In genomic region chr3:66407281-66408218, GRCh38 we compare ENCODE assay signal across 8 cellular contexts.
DNase-seq lines count a peak whose midpoint lies in the region; TF ChIP-seq lines count a peak whose summit lies in the region.

No MANE protein-coding gene starts in this region.

- TF ChIP-seq CTCF in H9 (conservative IDR thresholded peaks at IDR 0.05) (peak; percentile 94), suprapubic skin (IDR thresholded peaks at IDR 0.05) (peak; percentile 76 to 91)

- H3K9ac ChIP-seq in H9 (ENCODE audit: extremely low read depth, insufficient read length, low read length) (no peak overlapping the region), neuronal stem cell (ENCODE audit: low read depth, low read length, poor library complexity) (no peak overlapping the region)

- no peak overlapping the region for H4K5ac ChIP-seq in H9 (ENCODE audit: insufficient read length, low read depth, low read length)

- H3K79me1 ChIP-seq in H9 (ENCODE audit: insufficient read depth, low read depth, low read length, poor library complexity, severe bottlenecking) (peaks cover 3% of the 10 kb centered on the region), neuronal stem cell (ENCODE audit: low read depth, low read length) (peaks cover 21% of the 10 kb centered on the region)

- H3K4me1 ChIP-seq in H9 (ENCODE audit: insufficient read depth, low read length) (no peaks in the 10 kb centered on the region; the same call in 1 of the 2 replicates), neuronal stem cell (ENCODE audit: control insufficient read depth in 2 of 2, insufficient read depth in 1 of 2, low read depth in 1 of 2, low read length in 2 of 2) (peaks cover 10 to 24% of the 10 kb centered on the region in 2 donors), suprapubic skin (peaks cover 26% of the 10 kb centered on the region)

- peaks cover 70 to 97% (median 87%) of the 10 kb centered on the region in 3 experiments for H3K36me3 Mint-ChIP-seq in H9 (ENCODE audit: insufficient read depth in 1 of 3, low read depth in 3 of 3)
- peaks cover 92% of the 10 kb centered on the region for H3K36me3 Mint-ChIP-seq in activated T-cell treated with anti-CD3 and anti-CD28 coated beads, Interleukin-2, amount 50 U/mL, for 24 hours (ENCODE audit: low read depth)

- H4K20me1 ChIP-seq in H9 (ENCODE audit: control insufficient read depth, insufficient read depth, insufficient read length) = no peaks in the 10 kb centered on the region

- H3K27me3 ChIP-seq in H9 (ENCODE audit: insufficient read depth, low read length) (no peaks in the 10 kb centered on the region), neuronal stem cell (ENCODE audit: control insufficient read depth in 3 of 3, insufficient read depth in 3 of 3, low read depth in 1 of 3, low read length in 3 of 3) (no peaks in the 10 kb centered on the region), suprapubic skin (no peaks in the 10 kb centered on the region)

- no peak overlapping the region for H3K27ac ChIP-seq in H9 (ENCODE audit: insufficient read length, low read depth, low read length)
- H3K27ac ChIP-seq in neuronal stem cell (replicated peaks; ENCODE audit: low read length) = no peak overlapping the region
- no peak overlapping the region for H3K27ac ChIP-seq in suprapubic skin

- H3K27ac Mint-ChIP-seq in H9 = peak overlapping the region; percentile 36 to 83 (median 57); a peak in 5 of 7 replicates
- H3K27ac Mint-ChIP-seq in activated T-cell treated with anti-CD3 and anti-CD28 coated beads, Interleukin-2, amount 50 U/mL, for 24 hours = peak overlapping the region; percentile 59

- H3K4me3 ChIP-seq in neuronal stem cell (ENCODE audit: low read length in 2 of 2) (no peak overlapping the region), suprapubic skin (no peak overlapping the region)

- no peak for TF ChIP-seq POLR2A in suprapubic skin (IDR thresholded peaks at IDR 0.05)

- H3K9me3 ChIP-seq in H9 (ENCODE audit: control insufficient read depth, low read depth, low read length) (no peaks in the 10 kb centered on the region), neuronal stem cell (replicated peaks in 1 of 2; ENCODE audit: control insufficient read depth in 2 of 2, insufficient read depth in 1 of 2, low read depth in 1 of 2, low read length in 2 of 2) (no peaks in the 10 kb centered on the region), suprapubic skin (no peaks in the 10 kb centered on the region)

- H2BK5ac ChIP-seq in H9 (ENCODE audit: insufficient read length, low read length) (no peak overlapping the region), neuronal stem cell (ENCODE audit: low read length) (no peak overlapping the region)

- no peak overlapping the region for H3K56ac ChIP-seq in H9 (ENCODE audit: insufficient read length, low read depth, low read length)

- H2AFZ ChIP-seq in H9 (ENCODE audit: low read length) (no peak overlapping the region), neuronal stem cell (ENCODE audit: low read length) (no peak overlapping the region)

- H3K23ac ChIP-seq in H9 (ENCODE audit: insufficient read length, low read depth, low read length) (no peak overlapping the region), neuronal stem cell (ENCODE audit: low read depth, low read length, poor library complexity) (no peak overlapping the region)

- H3K14ac ChIP-seq in H9 (ENCODE audit: insufficient read depth, low read length) (no peak overlapping the region), neuronal stem cell (ENCODE audit: low read length) (no peak overlapping the region)

- no peak overlapping the region; a peak in 1 of 5 replicates for H3K4me3 Mint-ChIP-seq in H9
- no peak overlapping the region for H3K4me3 Mint-ChIP-seq in activated T-cell treated with anti-CD3 and anti-CD28 coated beads, Interleukin-2, amount 50 U/mL, for 24 hours

- H3K4ac ChIP-seq in H9 (ENCODE audit: low read depth, low read length) (no peak overlapping the region), neuronal stem cell (ENCODE audit: low read length) (no peak overlapping the region)

- no peak overlapping the region for H2BK12ac ChIP-seq in H9 (ENCODE audit: insufficient read length, low read depth, low read length)
- no peak overlapping the region for H2BK12ac ChIP-seq in neuronal stem cell (ENCODE audit: low read length)

- H3K79me2 ChIP-seq in H9 (ENCODE audit: insufficient read depth, low read length) = no peaks in the 10 kb centered on the region; the same call in 1 of the 2 replicates

- no peak overlapping the region for H2BK20ac ChIP-seq in H9 (ENCODE audit: low read depth, low read length, poor library complexity, severe bottlenecking)

- DNase-seq in NCI-H1417 (lab: John Stamatoyannopoulos, UW) (peak; percentile 23 to 55 (median 45)), NCI-H1417 treated with DMSO at 0.1 percent for 48 hours (lab: John Stamatoyannopoulos, UW) (no peak), H9 (peak; percentile 85), NCI-H69 (lab: John Stamatoyannopoulos, UW) (peak; percentile 90), fibroblast of peridontal ligament (ENCODE audit: extremely low read depth) (peak; percentile 47), neuronal stem cell (ENCODE audit: low spot score) (peak; percentile 48), suprapubic skin (ENCODE audit: low spot score in 2 of 2) (peak in 1 of 2 donors; percentile 84)
- DNase-seq in activated T-cell treated with anti-CD3 and anti-CD28 coated beads, Interleukin-2, amount 50 U/mL, for 24 hours = peak; percentile 86

- TF ChIP-seq EP300 in suprapubic skin (IDR thresholded peaks at IDR 0.05) = no peak

- H3T11ph ChIP-seq in H9 (ENCODE audit: low read length) = no peak overlapping the region

- H2BK120ac ChIP-seq in H9 (ENCODE audit: low read depth, low read length, poor library complexity, severe bottlenecking) = no peak overlapping the region
- H2BK120ac ChIP-seq in neuronal stem cell (ENCODE audit: low read depth, low read length) = no peak overlapping the region

- H3K4me1 Mint-ChIP-seq in H9 = peaks cover 40 to 48% of the 10 kb centered on the region in 2 experiments
- H3K4me1 Mint-ChIP-seq in activated T-cell treated with anti-CD3 and anti-CD28 coated beads, Interleukin-2, amount 50 U/mL, for 24 hours (ENCODE audit: low read depth) = peaks cover 3% of the 10 kb centered on the region

- H2BK15ac ChIP-seq in H9 (ENCODE audit: low read depth, low read length) (no peak overlapping the region), neuronal stem cell (ENCODE audit: low read length) (no peak overlapping the region)

- WGBS in H9 (ENCODE audit: extremely low coverage, insufficient read length, low lambda C conversion rate) = no CpG with 5 or more reads among the region's 23 CpGs
- no CpG with 5 or more reads among the region's 23 CpGs for WGBS in neuronal stem cell (ENCODE audit: extremely low coverage in 2 of 2, insufficient read length in 2 of 2, insufficient replicate concordance in 1 of 2), 2 donors
- 80% methylated on average over 17 of the region's 23 CpGs for WGBS in suprapubic skin

- no peaks in the 10 kb centered on the region for H3K9me3 Mint-ChIP-seq in H9
- no peaks in the 10 kb centered on the region for H3K9me3 Mint-ChIP-seq in activated T-cell treated with anti-CD3 and anti-CD28 coated beads, Interleukin-2, amount 50 U/mL, for 24 hours

- H3K18ac ChIP-seq in H9 (ENCODE audit: insufficient read length, low read depth, low read length) (no peak overlapping the region), neuronal stem cell (ENCODE audit: low read length) (no peak overlapping the region)

- no peaks in the 10 kb centered on the region for H3K27me3 Mint-ChIP-seq in H9 (ENCODE audit: low read depth)
- H3K27me3 Mint-ChIP-seq in activated T-cell treated with anti-CD3 and anti-CD28 coated beads, Interleukin-2, amount 50 U/mL, for 24 hours = no peaks in the 10 kb centered on the region

- no peak overlapping the region for H3K4me2 ChIP-seq in H9 (ENCODE audit: insufficient read depth, insufficient read length, low read length)
- H3K4me2 ChIP-seq in neuronal stem cell (ENCODE audit: insufficient read depth, low read length, poor library complexity, severe bottlenecking) = no peak overlapping the region

- H4K91ac ChIP-seq in H9 (ENCODE audit: insufficient read length, low read depth, low read length) (no peak overlapping the region), neuronal stem cell (ENCODE audit: low read depth, low read length, poor library complexity) (no peak overlapping the region)

- H3K23me2 ChIP-seq in H9 (ENCODE audit: insufficient read length, low read depth, low read length, poor library complexity, severe bottlenecking) = no peaks in the 10 kb centered on the region

- no peak overlapping the region for H2AK5ac ChIP-seq in H9 (ENCODE audit: insufficient read length, low read length)
- H2AK5ac ChIP-seq in neuronal stem cell (ENCODE audit: low read depth, low read length) = no peak overlapping the region

- H4K8ac ChIP-seq in H9 (replicated peaks; ENCODE audit: insufficient read length, low read depth, low read length) = no peak overlapping the region
- H4K8ac ChIP-seq in neuronal stem cell (ENCODE audit: low read depth, low read length) = no peak overlapping the region

- H3K36me3 ChIP-seq in neuronal stem cell (replicated peaks in 1 of 2; ENCODE audit: control insufficient read depth in 2 of 2, insufficient read depth in 2 of 2, low read length in 2 of 2) (peaks cover 89 to 99% of the 10 kb centered on the region in 2 donors), suprapubic skin (peaks cover 64% of the 10 kb centered on the region)
